1 cellular context compared by ENCODE assay signal in genomic region chr12:83156800-83157199, GRCh38.
TF ChIP-seq lines count a peak whose summit lies in the region.

No MANE protein-coding gene starts in this region.

TF ChIP-seq in K562, 482 proteins besides CTCF, POLR2A, EP300 and RAD21 (continued from another document):
- no peak for TF ChIP-seq PBX2 (CRISPR knock-in tag; IDR thresholded peaks at IDR 0.05; ENCODE audit: low read depth)
- peak; percentile 55; the same call in 1 of the 2 replicates for TF ChIP-seq PBX2 (tag; conservative IDR thresholded peaks at IDR 0.05; ENCODE audit: low read depth)
- peak; percentile 80 for TF ChIP-seq PKNOX1 (IDR thresholded peaks at IDR 0.05)
- TF ChIP-seq ETV1 (tag; conservative IDR thresholded peaks at IDR 0.05; ENCODE audit: low read depth): no peak
- TF ChIP-seq MAZ (CRISPR knock-in tag; conservative IDR thresholded peaks at IDR 0.05 in 1 of 2, IDR thresholded peaks at IDR 0.05 in 1 of 2): no peak
- no peak for TF ChIP-seq POLR2AphosphoS2 (IDR thresholded peaks at IDR 0.05; ENCODE audit: low read length)
